1 cellular context compared by ENCODE assay signal in the genomic region with DNA sequence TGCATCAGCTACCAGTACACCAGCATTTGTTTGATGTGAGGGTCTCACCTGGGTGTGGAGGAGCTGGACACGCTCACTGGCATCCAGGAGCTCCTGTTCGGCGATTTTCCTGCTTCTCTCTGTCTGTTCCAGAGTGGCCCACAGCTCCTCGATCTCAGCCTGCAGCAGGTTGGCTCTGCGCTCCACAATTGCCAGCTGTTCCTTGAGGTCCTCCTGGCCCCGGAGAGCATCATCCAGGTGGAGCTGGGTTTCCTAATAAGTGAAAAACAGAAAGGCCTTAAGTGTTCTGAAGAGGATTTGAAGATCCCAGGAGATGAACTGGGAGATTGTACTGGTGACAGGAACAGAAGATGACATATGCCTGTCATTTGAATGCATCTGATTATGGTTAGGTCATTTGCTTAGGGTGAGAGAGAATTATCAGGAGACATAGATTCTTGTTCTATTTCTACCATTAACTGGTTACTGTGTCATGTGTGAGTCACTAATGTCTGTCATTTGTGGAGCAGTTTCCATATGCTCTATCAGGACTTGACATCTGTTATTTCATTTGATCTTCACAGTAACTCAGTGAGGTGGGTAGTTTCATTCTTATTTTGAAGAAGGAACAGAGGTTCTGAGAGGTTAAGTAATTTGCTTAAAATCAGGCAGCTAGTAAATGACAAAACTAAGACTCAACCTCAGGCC.
TF ChIP-seq lines count a peak whose summit lies in the region.

No MANE protein-coding gene starts in this region.

TF ChIP-seq in GM23338, 12 proteins besides CTCF, POLR2A, EP300 and RAD21:
- no peak for TF ChIP-seq ZNF462 (CRISPR knock-in tag; IDR thresholded peaks at IDR 0.05)
- TF ChIP-seq CREB1 (CRISPR knock-in tag; IDR thresholded peaks at IDR 0.05; ENCODE audit: low read depth), result no peak
- TF ChIP-seq EZH2 (IDR thresholded peaks at IDR 0.05; ENCODE audit: low read depth, unreplicated experiment), result no peak
- TF ChIP-seq STAT1 (IDR thresholded peaks at IDR 0.05; ENCODE audit: unreplicated experiment), result no peak
- no peak for TF ChIP-seq EZH2phosphoT487 (IDR thresholded peaks at IDR 0.05; ENCODE audit: unreplicated experiment)
- TF ChIP-seq ZNF114 (CRISPR knock-in tag; IDR thresholded peaks at IDR 0.05), result no peak
- TF ChIP-seq JUNB (IDR thresholded peaks at IDR 0.05; ENCODE audit: unreplicated experiment), result no peak
- no peak for TF ChIP-seq REST (IDR thresholded peaks at IDR 0.05; ENCODE audit: unreplicated experiment)
- no peak for TF ChIP-seq POLR2AphosphoS5 (IDR thresholded peaks at IDR 0.05; ENCODE audit: low read depth)
- TF ChIP-seq, protein P1, sequence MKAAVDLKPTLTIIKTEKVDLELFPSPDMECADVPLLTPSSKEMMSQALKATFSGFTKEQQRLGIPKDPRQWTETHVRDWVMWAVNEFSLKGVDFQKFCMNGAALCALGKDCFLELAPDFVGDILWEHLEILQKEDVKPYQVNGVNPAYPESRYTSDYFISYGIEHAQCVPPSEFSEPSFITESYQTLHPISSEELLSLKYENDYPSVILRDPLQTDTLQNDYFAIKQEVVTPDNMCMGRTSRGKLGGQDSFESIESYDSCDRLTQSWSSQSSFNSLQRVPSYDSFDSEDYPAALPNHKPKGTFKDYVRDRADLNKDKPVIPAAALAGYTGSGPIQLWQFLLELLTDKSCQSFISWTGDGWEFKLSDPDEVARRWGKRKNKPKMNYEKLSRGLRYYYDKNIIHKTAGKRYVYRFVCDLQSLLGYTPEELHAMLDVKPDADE (IDR thresholded peaks at IDR 0.05), result no peak
